In the genomic region with DNA sequence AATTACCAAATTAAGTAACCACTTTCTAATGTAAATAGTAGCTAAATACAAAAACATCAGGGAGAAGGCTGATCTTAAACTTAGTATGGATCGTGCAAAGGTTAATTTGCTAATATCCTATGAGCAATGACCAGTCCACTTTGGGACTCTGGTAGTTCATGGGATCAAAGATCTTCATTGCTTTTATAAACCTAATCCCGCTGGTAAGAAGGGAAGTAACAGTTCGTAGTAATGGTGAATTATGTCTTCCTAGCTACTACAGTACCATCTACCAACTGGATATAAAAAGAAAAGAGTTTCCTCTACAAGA, we compare ENCODE assay signal across 15 cellular contexts.
DNase-seq lines count a peak whose midpoint lies in the region; ATAC-seq and TF ChIP-seq lines count a peak whose summit lies in the region.
"Had no signal": no experiment of that assay in that cellular context is flagged by ENCODE, and none has a peak within 500 bp of the region (broad histone marks: within the 10 kb centered on the region; RNA-seq: fewer than 3 reads in every experiment).

No MANE protein-coding gene starts in this region.

- DNase-seq in right lobe of liver: no peak
- DNase-seq in NCI-H226: no peak
- DNase-seq in glomerular visceral epithelial cell (ENCODE audit: extremely low spot score): no peak
- DNase-seq in pons (ENCODE audit: low spot score): no peak
- DNase-seq: CD4-positive, alpha-beta T cell; CD8-positive, alpha-beta memory T cell; DMS 273 treated with DMSO at 0.1 percent for 48 hours; EL; GDM1; H9 had no signal

- TF ChIP-seq CTCF in Loucy (conservative IDR thresholded peaks at IDR 0.05; ENCODE audit: low read length) (no peak), right lobe of liver (IDR thresholded peaks at IDR 0.05) (no peak)

- H3K4me2 ChIP-seq in BLaER1 treated with 17β-estradiol and CSF1 and Interleukin-3, amounts not matched to agents 10 nM and 100 nM: peak overlapping the region; percentile 16 to 58 (median 51); a peak in 20 of 22 replicates
- H3K4me2 ChIP-seq in Loucy (ENCODE audit: low read depth, low read length, poor library complexity, severe bottlenecking): peak overlapping the region; percentile 49
- H3K4me2 ChIP-seq: GM23338 had no signal

- H3K9me3 ChIP-seq in BLaER1 treated with 17β-estradiol and CSF1 and Interleukin-3, amounts not matched to agents 10 nM and 100 nM (replicated peaks in 1 of 11): no peaks in the 10 kb centered on the region
- no peaks in the 10 kb centered on the region for H3K9me3 ChIP-seq in Loucy (ENCODE audit: insufficient read depth, low read depth, low read length)
- H3K9me3 ChIP-seq in right lobe of liver: no peaks in the 10 kb centered on the region

- H3K4me3 ChIP-seq in BLaER1 treated with 17β-estradiol and CSF1 and Interleukin-3, amounts not matched to agents 10 nM and 100 nM: no peak overlapping the region
- H3K4me3 ChIP-seq in Loucy (ENCODE audit: low read length, poor library complexity, severe bottlenecking) (no peak overlapping the region), right lobe of liver (no peak overlapping the region)
- H3K4me3 ChIP-seq: GM12878, GM23338 had no signal

- H4K20me1 ChIP-seq in BLaER1 treated with 17β-estradiol and CSF1 and Interleukin-3, amounts not matched to agents 10 nM and 100 nM: peaks cover 0 to 15% (median 0%) of the 10 kb centered on the region in 11 experiments; a peak in 1 of 22 replicates
- H4K20me1 ChIP-seq in Loucy (ENCODE audit: insufficient read depth, low read length, poor library complexity, severe bottlenecking): no peaks in the 10 kb centered on the region

- H3K27ac ChIP-seq in BLaER1 treated with 17β-estradiol and CSF1 and Interleukin-3, amounts not matched to agents 10 nM and 100 nM: no peak overlapping the region
- peak overlapping the region in 2 of 3 donors; percentile 8 to 86 for H3K27ac ChIP-seq in right lobe of liver

- no peaks in the 10 kb centered on the region for H3K27me3 ChIP-seq in BLaER1 treated with 17β-estradiol and CSF1 and Interleukin-3, amounts not matched to agents 10 nM and 100 nM
- no peaks in the 10 kb centered on the region for H3K27me3 ChIP-seq in Loucy (ENCODE audit: insufficient read depth, low read length, poor library complexity, severe bottlenecking)
- H3K27me3 ChIP-seq in right lobe of liver: no peaks in the 10 kb centered on the region

- H3K4me1 ChIP-seq in BLaER1 treated with 17β-estradiol and CSF1 and Interleukin-3, amounts not matched to agents 10 nM and 100 nM: peaks cover 45 to 54% (median 50%) of the 10 kb centered on the region in 10 experiments
- H3K4me1 ChIP-seq in Loucy (ENCODE audit: insufficient read depth, low read length, poor library complexity, severe bottlenecking) (peaks cover 54% of the 10 kb centered on the region), right lobe of liver (peaks cover 0 to 52% (median 15%) of the 10 kb centered on the region in 4 donors)

- H3K36me3 ChIP-seq in BLaER1 treated with 17β-estradiol and CSF1 and Interleukin-3, amounts not matched to agents 10 nM and 100 nM: no peaks in the 10 kb centered on the region
- no peaks in the 10 kb centered on the region for H3K36me3 ChIP-seq in Loucy (ENCODE audit: insufficient read depth, low read length)
- H3K36me3 ChIP-seq in right lobe of liver: no peaks in the 10 kb centered on the region

- no peaks in the 10 kb centered on the region for H3F3A ChIP-seq in Loucy (ENCODE audit: low read depth)

- intact Hi-C loops in right lobe of liver (cut with DNase I): no loop called here

- H3K9me2 ChIP-seq in Loucy (replicated peaks; ENCODE audit: low read depth, low read length): no peaks in the 10 kb centered on the region

- H2AFZ ChIP-seq in Loucy (ENCODE audit: low read length): no peak overlapping the region
- H2AFZ ChIP-seq: GM23338 had no signal

- H3K79me2 ChIP-seq in Loucy (ENCODE audit: insufficient read depth, low read length): no peaks in the 10 kb centered on the region

- TF ChIP-seq POLR2A in right lobe of liver (IDR thresholded peaks at IDR 0.05): no peak

- 25% methylated on average over 3 of the region's 3 CpGs for WGBS in right lobe of liver (ENCODE audit: insufficient coverage, low coverage, low lambda C conversion rate, missing lambda C conversion rate)

- peak; percentile 61 to 78 (median 67) for ATAC-seq in right lobe of liver
- ATAC-seq: GM23338, HCT116 had no signal

- H3K9ac ChIP-seq in BLaER1 treated with 17β-estradiol and CSF1 and Interleukin-3, amounts not matched to agents 10 nM and 100 nM: no peak overlapping the region
- peak overlapping the region; percentile 32 for H3K9ac ChIP-seq in Loucy (ENCODE audit: low read depth, low read length, poor library complexity, severe bottlenecking)

Comparison
In these comparisons a context has a peak if more than half of its experiments do, and no peak if none do; other contexts are left out.
1. H3K27ac ChIP-seq: peak in right lobe of liver (2 of 3); none in BLaER1 treated with 17β-estradiol and CSF1 and Interleukin-3, amounts not matched to agents 10 nM and 100 nM (0 of 11).